ENCODE assay signal across 12 cellular contexts in the genomic region with DNA sequence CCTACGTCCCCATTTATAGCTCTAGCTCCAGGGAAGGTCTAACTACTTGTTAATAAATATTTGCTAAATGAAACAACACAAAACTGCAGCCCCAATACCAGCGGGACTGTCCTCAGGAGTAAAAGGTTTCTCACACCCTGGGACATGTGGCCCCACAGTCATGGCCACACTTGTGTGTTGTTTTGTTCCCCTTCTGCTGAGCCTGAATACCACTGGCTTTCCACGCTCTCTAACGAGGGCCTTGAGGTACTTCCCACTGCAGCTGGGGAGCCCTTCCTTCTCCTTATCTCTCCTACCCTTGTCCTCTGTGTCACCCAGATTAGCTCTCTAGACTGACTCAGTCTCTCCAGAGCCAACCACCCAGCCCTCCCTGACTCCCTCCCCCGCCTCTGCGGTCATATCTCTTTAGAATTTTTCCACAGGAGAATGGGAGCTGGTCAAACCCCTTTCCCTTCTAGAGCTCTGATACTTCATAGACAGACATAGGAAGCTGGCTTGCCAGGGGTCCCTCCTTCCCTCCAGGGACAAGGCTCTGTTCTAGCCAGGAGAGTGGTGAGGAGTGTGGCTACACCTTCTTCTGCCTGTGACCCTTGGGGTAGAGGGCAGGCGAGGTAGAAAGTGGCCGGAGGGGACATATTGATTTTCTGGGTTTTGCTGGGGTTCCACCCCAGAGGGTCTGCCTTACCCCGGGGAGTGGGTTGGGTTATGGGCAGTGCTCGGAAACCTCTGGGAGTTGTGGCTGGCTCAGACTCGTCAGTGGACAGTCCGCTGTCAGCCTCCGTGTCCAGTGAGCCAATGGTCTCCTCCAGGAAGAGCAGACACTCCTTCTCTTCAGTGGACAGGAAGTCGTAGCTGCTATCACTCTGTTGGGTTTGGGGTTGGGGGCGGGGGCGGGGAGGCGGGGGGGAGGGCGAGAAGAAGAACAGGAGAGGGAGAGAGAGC. TPM values are rescaled to one million over a fixed set of nuclear protein-coding genes. Genes with fewer than 3 reads are reported as not detected.
DNase-seq lines count a peak whose midpoint lies in the region; ATAC-seq, FAIRE-seq and TF ChIP-seq lines count a peak whose summit lies in the region.
"Had no signal": no experiment of that assay in that cellular context is flagged by ENCODE, and none has a peak within 500 bp of the region (broad histone marks: within the 10 kb centered on the region; RNA-seq: fewer than 3 reads in every experiment).

No MANE protein-coding gene starts in this region.

- no peak for ATAC-seq in HepG2
- no peak for ATAC-seq in HG02623 (IDR thresholded peaks at IDR 0.05; ENCODE audit: unreplicated experiment)

- peaks cover 100% of the 10 kb centered on the region for H3K4me1 ChIP-seq in HepG2 (ENCODE audit: insufficient read depth, low read length)

- H3K9ac ChIP-seq in HepG2 (ENCODE audit: insufficient read depth, low read depth, low read length), result no peak overlapping the region

- H3K36me3 ChIP-seq in HepG2 (replicated peaks in 1 of 2; ENCODE audit: control insufficient read depth in 1 of 2, insufficient read depth in 2 of 2, low read length in 2 of 2), result no peaks in the 10 kb centered on the region

- H3K4me3 Mint-ChIP-seq in activated CD4-positive, alpha-beta T cell treated with anti-CD3 and anti-CD28 coated beads, Interleukin-2, amount 10 ng/mL, durations not matched to agents 7 days and 5 days, result no peak overlapping the region
- H3K4me3 Mint-ChIP-seq in MCF 10A (ENCODE audit: unreplicated experiment), result no peak overlapping the region
- peak overlapping the region; percentile 72 for H3K4me3 Mint-ChIP-seq in type B pancreatic cell

- no peak overlapping the region for H3K27ac ChIP-seq in HepG2 (ENCODE audit: extremely low read length, insufficient read depth, low read length)

- TF ChIP-seq RAD21 in HepG2 (CRISPR knock-in tag; IDR thresholded peaks at IDR 0.05), result no peak

- H3K79me2 ChIP-seq in HepG2 (ENCODE audit: insufficient read depth, low read length), result no peaks in the 10 kb centered on the region

- H3K27me3 ChIP-seq in HepG2 (ENCODE audit: control insufficient read depth in 1 of 2, insufficient read depth in 2 of 2, low read length in 2 of 2), result no peaks in the 10 kb centered on the region

- no peak overlapping the region for H2AFZ ChIP-seq in HepG2 (ENCODE audit: low read length)

- no peak overlapping the region for H3K4me3 ChIP-seq in HepG2 (replicated peaks in 1 of 3; ENCODE audit: insufficient read depth in 1 of 3, low read depth in 2 of 3, low read length in 3 of 3)

- TF ChIP-seq EP300 in HepG2 (IDR thresholded peaks at IDR 0.05; ENCODE audit: low read depth in 2 of 2, low read length in 2 of 2) (no peak), HepG2 (CRISPR knock-in tag; IDR thresholded peaks at IDR 0.05; ENCODE audit: borderline replicate concordance) (no peak)

- BruUV-seq in MCF 10A (replicated peaks; lab: Mats Ljungman, UMichigan) (no TSS peak), HepG2 (replicated peaks; lab: Mats Ljungman, UMichigan) (no TSS peak)

- no peak for TF ChIP-seq POLR2A in HepG2 (IDR thresholded peaks at IDR 0.05; ENCODE audit: insufficient read depth in 1 of 2, low read depth in 2 of 2, low read length in 2 of 2)

- in situ Hi-C loops in HepG2 (cut with HindIII; ENCODE audit: extremely low pct_ligation_motif_present, low pct_unique_long_range_greater_than_20kb), result no loop called here

- peak overlapping the region; percentile 66 for H3K4me2 ChIP-seq in HepG2 (ENCODE audit: low read depth, low read length)

- CTCF ChIA-PET in activated CD4-positive, alpha-beta T cell treated with anti-CD3 and anti-CD28 coated beads, Interleukin-2, amount 10 ng/mL, durations not matched to agents 7 days and 5 days (lab: Charles Lee), result interaction anchor here (0.6 to 1.4 kb wide), 6 partner anchors 12 to 393 kb away, joined by 3 to 4 read pairs (median 3); no protein-coding TSS in a partner anchor
- CTCF ChIA-PET in MCF 10A (lab: Yijun Ruan, JAX), result interaction anchor here (0.6 to 17.4 kb wide), 11 partner anchors 16 to 379 kb away, joined by 3 to 280 read pairs (median 3); no protein-coding TSS in a partner anchor
- CTCF ChIA-PET in HepG2 (lab: Yijun Ruan, JAX; ENCODE audit: low intra/inter-chr PET ratio, low total read pairs), result no interaction called here

- 65% methylated on average over 16 of the region's 18 CpGs for WGBS in HepG2 (ENCODE audit: low lambda C conversion rate)

- H3K9me3 ChIP-seq in HepG2 (ENCODE audit: low read length), result no peaks in the 10 kb centered on the region

- no peak for FAIRE-seq in HepG2 (lab: Jason Lieb, UNC)
- FAIRE-seq: GM12892 had no signal

- peak; percentile 27 for DNase-seq in activated CD4-positive, alpha-beta T cell treated with anti-CD3 and anti-CD28 coated beads for 48 hours
- DNase-seq in activated CD4-positive, alpha-beta T cell treated with anti-CD3 and anti-CD28 coated beads, Interleukin-2, amount 10 ng/mL, durations not matched to agents 7 days and 5 days, result no peak
- DNase-seq in MCF 10A (ENCODE audit: unreplicated experiment) (no peak), HepG2 (ENCODE audit: low spot score) (no peak), type B pancreatic cell (ENCODE audit: extremely low spot score, unreplicated experiment) (no peak), NCI-H2171 (lab: John Stamatoyannopoulos, UW) (no peak), dermis blood vessel endothelial cell (no peak)
- DNase-seq: stimulated activated CD4-positive, alpha-beta T cell treated with anti-CD3 and anti-CD28 coated beads, Interleukin-4, amount 100 ng/mL, for 4 hours had no signal

- peaks cover 17% of the 10 kb centered on the region for H3K27me3 Mint-ChIP-seq in activated CD4-positive, alpha-beta T cell treated with anti-CD3 and anti-CD28 coated beads, Interleukin-2, amount 10 ng/mL, durations not matched to agents 7 days and 5 days
- H3K27me3 Mint-ChIP-seq in MCF 10A (ENCODE audit: insufficient read depth, unreplicated experiment) (no peaks in the 10 kb centered on the region), type B pancreatic cell (peaks cover 5% of the 10 kb centered on the region)

- intact Hi-C loops in MCF 10A (cut with micrococcal nuclease) (no loop called here), HepG2 (cut with micrococcal nuclease; ENCODE audit: unreplicated experiment) (no loop called here)

- H3K36me3 Mint-ChIP-seq in activated CD4-positive, alpha-beta T cell treated with anti-CD3 and anti-CD28 coated beads, Interleukin-2, amount 10 ng/mL, durations not matched to agents 7 days and 5 days (ENCODE audit: low read depth), result no peaks in the 10 kb centered on the region
- H3K36me3 Mint-ChIP-seq in MCF 10A (ENCODE audit: insufficient read depth, unreplicated experiment), result peaks cover 43% of the 10 kb centered on the region
- peaks cover 16% of the 10 kb centered on the region for H3K36me3 Mint-ChIP-seq in type B pancreatic cell

- POLR2A ChIA-PET in activated CD4-positive, alpha-beta T cell treated with anti-CD3 and anti-CD28 coated beads, Interleukin-2, amount 10 ng/mL, durations not matched to agents 7 days and 5 days (lab: Charles Lee), result no interaction called here
- POLR2A ChIA-PET in MCF 10A (lab: Yijun Ruan, JAX), result interaction anchor here (1.2 to 27.1 kb wide), 5 partner anchors 18 to 412 kb away, joined by 3 to 2100 read pairs (median 164); a partner anchor contains a TSS
- POLR2A ChIA-PET in HepG2 (lab: Yijun Ruan, JAX), result interaction anchor here (0.8 to 1.9 kb wide), 6 partner anchors 8 to 297 kb away, joined by 3 to 8 read pairs (median 4); a partner anchor contains a TSS

- TF ChIP-seq CTCF in MCF 10A (IDR thresholded peaks at IDR 0.05; ENCODE audit: unreplicated experiment) (no peak), HepG2 (CRISPR knock-in tag; IDR thresholded peaks at IDR 0.05) (no peak), type B pancreatic cell (conservative IDR thresholded peaks at IDR 0.05) (no peak)

- no peak overlapping the region for H3K27ac Mint-ChIP-seq in activated CD4-positive, alpha-beta T cell treated with anti-CD3 and anti-CD28 coated beads, Interleukin-2, amount 10 ng/mL, durations not matched to agents 7 days and 5 days
- H3K27ac Mint-ChIP-seq in MCF 10A (ENCODE audit: low read depth, unreplicated experiment) (peak overlapping the region; percentile 77), type B pancreatic cell (peak overlapping the region; percentile 100)

- H3K9me3 Mint-ChIP-seq in activated CD4-positive, alpha-beta T cell treated with anti-CD3 and anti-CD28 coated beads, Interleukin-2, amount 10 ng/mL, durations not matched to agents 7 days and 5 days, result no peaks in the 10 kb centered on the region
- no peaks in the 10 kb centered on the region for H3K9me3 Mint-ChIP-seq in MCF 10A (ENCODE audit: unreplicated experiment)
- H3K9me3 Mint-ChIP-seq in type B pancreatic cell, result no peaks in the 10 kb centered on the region

- H4K20me1 ChIP-seq in HepG2 (ENCODE audit: insufficient read depth, low read length), result no peaks in the 10 kb centered on the region

- H3K4me1 Mint-ChIP-seq in activated CD4-positive, alpha-beta T cell treated with anti-CD3 and anti-CD28 coated beads, Interleukin-2, amount 10 ng/mL, durations not matched to agents 7 days and 5 days, result no peaks in the 10 kb centered on the region
- H3K4me1 Mint-ChIP-seq in MCF 10A (ENCODE audit: insufficient read depth, unreplicated experiment) (peaks cover 73% of the 10 kb centered on the region), type B pancreatic cell (ENCODE audit: unreplicated experiment) (peaks cover 43% of the 10 kb centered on the region)

RNA-seq across cellular contexts. Expression of a gene that starts 8.1 kb away (rescaled TPM):
- total RNA-seq in activated CD4-positive, alpha-beta T cell treated with anti-CD3 and anti-CD28 coated beads, Interleukin-2, amount 10 ng/mL, durations not matched to agents 7 days and 5 days, result not detected
- total RNA-seq in MCF 10A (2022), result 35.4 and 35.5 TPM in 2 replicates
- 0.95 and 1.1 TPM in 2 replicates for total RNA-seq in HepG2 (2016; rRNA removed; fragmentation: Illumina TruSeq; extraction: Trizol)
- total RNA-seq in HepG2 (2016; cell fraction: cytosol; rRNA removed; fragmentation: Illumina TruSeq; extraction: Trizol; ENCODE audit: low read depth), result 0.18 and 0.20 TPM in 2 replicates
- total RNA-seq in HepG2 (2016; cell fraction: insoluble cytoplasmic fraction; rRNA removed; fragmentation: Illumina TruSeq; extraction: Trizol), result 0.80 and 0.89 TPM in 2 replicates
- total RNA-seq in HepG2 (2016; cell fraction: membrane; rRNA removed; fragmentation: Illumina TruSeq; extraction: Trizol), result 0.56 and 0.65 TPM in 2 replicates
- 1.0 and 1.1 TPM in 2 replicates for total RNA-seq in HepG2 (2016; cell fraction: nucleus; rRNA removed; fragmentation: Illumina TruSeq; extraction: Trizol)
- polyA plus RNA-seq in HepG2 (2011; rRNA removed), result 0.51 and 0.77 TPM in 2 replicates
- polyA plus RNA-seq in HepG2 (2011; cell fraction: cytosol; rRNA removed), result 0.20 and 0.29 TPM in 2 replicates
- 1.0 and 1.2 TPM in 2 replicates for polyA plus RNA-seq in HepG2 (2011; cell fraction: nucleus; rRNA removed)
- 0.36 and 0.48 TPM in 2 replicates for polyA plus RNA-seq in HepG2 (2012)
- polyA plus RNA-seq in HepG2 (2016; cell fraction: cytosol; fragmentation: Illumina TruSeq; extraction: Trizol; ENCODE audit: low read depth), result 0.09 and 0.16 TPM in 2 replicates
- 1.4 and 1.6 TPM in 2 replicates for polyA plus RNA-seq in HepG2 (2016; cell fraction: insoluble cytoplasmic fraction; fragmentation: Illumina TruSeq; extraction: Trizol; ENCODE audit: low read depth)
- 0.35 and 0.52 TPM in 2 replicates for polyA plus RNA-seq in HepG2 (2016; cell fraction: membrane; fragmentation: Illumina TruSeq; extraction: Trizol; ENCODE audit: low read depth)
- 1.4 and 1.9 TPM in 2 replicates for polyA plus RNA-seq in HepG2 (2016; cell fraction: nucleus; fragmentation: Illumina TruSeq; extraction: Trizol; ENCODE audit: insufficient read depth, low read depth)
- 0.80 TPM in 2 replicates for polyA minus RNA-seq in HepG2 (2011; rRNA and poly(A)+ RNA removed; ENCODE audit: low replicate concordance)
- 0.44 and 0.69 TPM in 2 replicates for polyA minus RNA-seq in HepG2 (2011; cell fraction: cytosol; rRNA and poly(A)+ RNA removed)
- 1.5 and 2.6 TPM in 2 replicates for polyA minus RNA-seq in HepG2 (2011; cell fraction: nucleus; rRNA and poly(A)+ RNA removed)
- total RNA-seq in type B pancreatic cell (ENCODE audit: low replicate concordance), result 50.4 and 108 TPM in 2 replicates
- 0.05 and 0.17 TPM in 2 replicates for total RNA-seq in dermis blood vessel endothelial cell
- total RNA-seq: M059J; T-helper 1 cell treated with Interleukin-12 subunit alpha and Interleukin-12 subunit beta and Interleukin-4 antibody, amounts not matched to agents 30 ng/mL and 1 ng/mL, for 36 hours had no signal

RNA-seq across cellular contexts. Expression of a gene that starts 26.5 kb away (rescaled TPM):
- total RNA-seq in activated CD4-positive, alpha-beta T cell treated with anti-CD3 and anti-CD28 coated beads, Interleukin-2, amount 10 ng/mL, durations not matched to agents 7 days and 5 days, result 1 to 10 TPM; 7.3 TPM
- 19.2 and 24.2 TPM in 2 replicates for total RNA-seq in MCF 10A (2022)
- 9.1 and 14.1 TPM in 2 replicates for total RNA-seq in HepG2 (2016; rRNA removed; fragmentation: Illumina TruSeq; extraction: Trizol)
- total RNA-seq in HepG2 (2016; cell fraction: cytosol; rRNA removed; fragmentation: Illumina TruSeq; extraction: Trizol; ENCODE audit: low read depth), result 0.91 and 1.1 TPM in 2 replicates
- 9.1 and 13.9 TPM in 2 replicates for total RNA-seq in HepG2 (2016; cell fraction: insoluble cytoplasmic fraction; rRNA removed; fragmentation: Illumina TruSeq; extraction: Trizol)
- total RNA-seq in HepG2 (2016; cell fraction: membrane; rRNA removed; fragmentation: Illumina TruSeq; extraction: Trizol), result 5.3 and 5.7 TPM in 2 replicates
- 14.7 and 16.3 TPM in 2 replicates for total RNA-seq in HepG2 (2016; cell fraction: nucleus; rRNA removed; fragmentation: Illumina TruSeq; extraction: Trizol)
- 2.5 and 3.4 TPM in 2 replicates for polyA plus RNA-seq in HepG2 (2011; rRNA removed)
- 1.1 and 1.7 TPM in 2 replicates for polyA plus RNA-seq in HepG2 (2011; cell fraction: cytosol; rRNA removed)
- 4.1 and 4.8 TPM in 2 replicates for polyA plus RNA-seq in HepG2 (2011; cell fraction: nucleus; rRNA removed)
- 3.9 and 4.9 TPM in 2 replicates for polyA plus RNA-seq in HepG2 (2012)
- polyA plus RNA-seq in HepG2 (2016; cell fraction: cytosol; fragmentation: Illumina TruSeq; extraction: Trizol; ENCODE audit: low read depth), result 0.36 and 0.38 TPM in 2 replicates
- polyA plus RNA-seq in HepG2 (2016; cell fraction: insoluble cytoplasmic fraction; fragmentation: Illumina TruSeq; extraction: Trizol; ENCODE audit: low read depth), result 9.5 and 10.5 TPM in 2 replicates
- polyA plus RNA-seq in HepG2 (2016; cell fraction: membrane; fragmentation: Illumina TruSeq; extraction: Trizol; ENCODE audit: low read depth), result 2.4 and 2.5 TPM in 2 replicates
- 15.7 and 15.8 TPM in 2 replicates for polyA plus RNA-seq in HepG2 (2016; cell fraction: nucleus; fragmentation: Illumina TruSeq; extraction: Trizol; ENCODE audit: insufficient read depth, low read depth)
- polyA minus RNA-seq in HepG2 (2011; rRNA and poly(A)+ RNA removed; ENCODE audit: low replicate concordance), result 2.4 and 7.1 TPM in 2 replicates
- polyA minus RNA-seq in HepG2 (2011; cell fraction: cytosol; rRNA and poly(A)+ RNA removed), result 3.2 and 3.8 TPM in 2 replicates
- polyA minus RNA-seq in HepG2 (2011; cell fraction: nucleus; rRNA and poly(A)+ RNA removed), result 16.9 and 21.2 TPM in 2 replicates
- 12.3 and 15.0 TPM in 2 replicates for total RNA-seq in type B pancreatic cell (ENCODE audit: low replicate concordance)
- 8.2 and 8.5 TPM in 2 replicates for total RNA-seq in dermis blood vessel endothelial cell

RNA-seq across cellular contexts. Expression of a gene that starts 28.6 kb away (rescaled TPM):
- 1 to 10 TPM; 2.1 to 2.5 TPM for total RNA-seq in activated CD4-positive, alpha-beta T cell treated with anti-CD3 and anti-CD28 coated beads, Interleukin-2, amount 10 ng/mL, durations not matched to agents 7 days and 5 days
- 21.1 and 22.0 TPM in 2 replicates for total RNA-seq in MCF 10A (2022)
- total RNA-seq in HepG2 (2016; rRNA removed; fragmentation: Illumina TruSeq; extraction: Trizol), result 9.4 and 10.6 TPM in 2 replicates
- 0.62 and 0.71 TPM in 2 replicates for total RNA-seq in HepG2 (2016; cell fraction: cytosol; rRNA removed; fragmentation: Illumina TruSeq; extraction: Trizol; ENCODE audit: low read depth)
- total RNA-seq in HepG2 (2016; cell fraction: insoluble cytoplasmic fraction; rRNA removed; fragmentation: Illumina TruSeq; extraction: Trizol), result 10.2 and 10.9 TPM in 2 replicates
- 2.7 and 2.9 TPM in 2 replicates for total RNA-seq in HepG2 (2016; cell fraction: membrane; rRNA removed; fragmentation: Illumina TruSeq; extraction: Trizol)
- 12.6 and 18.6 TPM in 2 replicates for total RNA-seq in HepG2 (2016; cell fraction: nucleus; rRNA removed; fragmentation: Illumina TruSeq; extraction: Trizol)
- 3.9 and 4.6 TPM in 2 replicates for polyA plus RNA-seq in HepG2 (2011; rRNA removed)
- 1.8 and 2.7 TPM in 2 replicates for polyA plus RNA-seq in HepG2 (2011; cell fraction: cytosol; rRNA removed)
- 8.6 and 10.6 TPM in 2 replicates for polyA plus RNA-seq in HepG2 (2011; cell fraction: nucleus; rRNA removed)
- 3.6 and 4.1 TPM in 2 replicates for polyA plus RNA-seq in HepG2 (2012)
- polyA plus RNA-seq in HepG2 (2016; cell fraction: cytosol; fragmentation: Illumina TruSeq; extraction: Trizol; ENCODE audit: low read depth), result 0.22 and 0.25 TPM in 2 replicates
- polyA plus RNA-seq in HepG2 (2016; cell fraction: insoluble cytoplasmic fraction; fragmentation: Illumina TruSeq; extraction: Trizol; ENCODE audit: low read depth), result 5.0 TPM in 2 replicates
- 0.60 and 0.72 TPM in 2 replicates for polyA plus RNA-seq in HepG2 (2016; cell fraction: membrane; fragmentation: Illumina TruSeq; extraction: Trizol; ENCODE audit: low read depth)
- polyA plus RNA-seq in HepG2 (2016; cell fraction: nucleus; fragmentation: Illumina TruSeq; extraction: Trizol; ENCODE audit: insufficient read depth, low read depth), result 16.4 and 17.0 TPM in 2 replicates
- polyA minus RNA-seq in HepG2 (2011; rRNA and poly(A)+ RNA removed; ENCODE audit: low replicate concordance), result 5.5 and 25.8 TPM in 2 replicates
- 2.8 and 3.1 TPM in 2 replicates for polyA minus RNA-seq in HepG2 (2011; cell fraction: cytosol; rRNA and poly(A)+ RNA removed)
- 11.5 and 15.7 TPM in 2 replicates for polyA minus RNA-seq in HepG2 (2011; cell fraction: nucleus; rRNA and poly(A)+ RNA removed)
- 18.7 and 31.4 TPM in 2 replicates for total RNA-seq in type B pancreatic cell (ENCODE audit: low replicate concordance)
- 1.0 and 1.1 TPM in 2 replicates for total RNA-seq in dermis blood vessel endothelial cell

RNA-seq across cellular contexts. Expression of a gene that starts 54.2 kb away (rescaled TPM):
- total RNA-seq in activated CD4-positive, alpha-beta T cell treated with anti-CD3 and anti-CD28 coated beads, Interleukin-2, amount 10 ng/mL, durations not matched to agents 7 days and 5 days, result not detected
- not detected in 2 replicates for total RNA-seq in MCF 10A (2022)
- total RNA-seq in HepG2 (2016; rRNA removed; fragmentation: Illumina TruSeq; extraction: Trizol), result not detected in 2 replicates
- not detected in 2 replicates for total RNA-seq in HepG2 (2016; cell fraction: cytosol; rRNA removed; fragmentation: Illumina TruSeq; extraction: Trizol; ENCODE audit: low read depth)
- total RNA-seq in HepG2 (2016; cell fraction: insoluble cytoplasmic fraction; rRNA removed; fragmentation: Illumina TruSeq; extraction: Trizol), result not detected in 2 replicates
- total RNA-seq in HepG2 (2016; cell fraction: membrane; rRNA removed; fragmentation: Illumina TruSeq; extraction: Trizol), result not detected in 2 replicates
- not detected in 2 replicates for total RNA-seq in HepG2 (2016; cell fraction: nucleus; rRNA removed; fragmentation: Illumina TruSeq; extraction: Trizol)
- not detected in 2 replicates for polyA plus RNA-seq in HepG2 (2011; rRNA removed)
- not detected in 2 replicates for polyA plus RNA-seq in HepG2 (2011; cell fraction: cytosol; rRNA removed)
- not detected in 2 replicates for polyA plus RNA-seq in HepG2 (2011; cell fraction: nucleus; rRNA removed)
- polyA plus RNA-seq in HepG2 (2012), result not detected in 2 replicates
- not detected in 2 replicates for polyA plus RNA-seq in HepG2 (2016; cell fraction: cytosol; fragmentation: Illumina TruSeq; extraction: Trizol; ENCODE audit: low read depth)
- polyA plus RNA-seq in HepG2 (2016; cell fraction: insoluble cytoplasmic fraction; fragmentation: Illumina TruSeq; extraction: Trizol; ENCODE audit: low read depth), result not detected in 2 replicates
- polyA plus RNA-seq in HepG2 (2016; cell fraction: membrane; fragmentation: Illumina TruSeq; extraction: Trizol; ENCODE audit: low read depth), result not detected in 2 replicates
- not detected in 2 replicates for polyA plus RNA-seq in HepG2 (2016; cell fraction: nucleus; fragmentation: Illumina TruSeq; extraction: Trizol; ENCODE audit: insufficient read depth, low read depth)
- polyA minus RNA-seq in HepG2 (2011; rRNA and poly(A)+ RNA removed; ENCODE audit: low replicate concordance), result not detected in 2 replicates
- not detected in 2 replicates for polyA minus RNA-seq in HepG2 (2011; cell fraction: cytosol; rRNA and poly(A)+ RNA removed)
- polyA minus RNA-seq in HepG2 (2011; cell fraction: nucleus; rRNA and poly(A)+ RNA removed), result not detected in 2 replicates
- total RNA-seq in type B pancreatic cell (ENCODE audit: low replicate concordance), result not detected in 2 replicates
- not detected in 2 replicates for total RNA-seq in dermis blood vessel endothelial cell
- total RNA-seq: M059J had no signal

Comparison
In these comparisons a context has a peak if more than half of its experiments do, and no peak if none do; other contexts are left out.
1. RNA of a gene that starts 8.1 kb away (total RNA-seq): 50.4 to 108 TPM in type B pancreatic cell and 35.4 to 35.5 TPM in MCF 10A; 0.18 to 1.1 TPM in HepG2, 0.05 to 0.17 TPM in dermis blood vessel endothelial cell and not detected in activated CD4-positive, alpha-beta T cell treated with anti-CD3 and anti-CD28 coated beads, Interleukin-2, amount 10 ng/mL, durations not matched to agents 7 days and 5 days; every median in the first group is over 10 times any median in the second.